Comparison of ENCODE assay signal across 8 cellular contexts in genomic region chr4:83629945-83630684, GRCh38.
A peak's percentile ranks its signal among the peaks of the same experiment; 100 is the strongest.
DNase-seq lines count a peak whose midpoint lies in the region; ATAC-seq, FAIRE-seq and TF ChIP-seq lines count a peak whose summit lies in the region.

No MANE protein-coding gene starts in this region.

- no peaks in the 10 kb centered on the region for H3K27me3 ChIP-seq in CD8-positive, alpha-beta T cell (ENCODE audit: insufficient read depth, low read length)

- no peak overlapping the region for H3K4me3 ChIP-seq in fibroblast of mammary gland (ENCODE audit: control insufficient read depth, low read depth, low read length)
- H3K4me3 ChIP-seq in CD8-positive, alpha-beta T cell (ENCODE audit: low read depth, low read length), result no peak overlapping the region

- H3K9me3 Mint-ChIP-seq in activated CD4-positive, alpha-beta memory T cell treated with anti-CD3 and anti-CD28 coated beads for 36 hours, result no peaks in the 10 kb centered on the region
- H3K9me3 Mint-ChIP-seq in CD8-positive, alpha-beta T cell, result no peaks in the 10 kb centered on the region

- H3K9me3 ChIP-seq in CD8-positive, alpha-beta T cell (ENCODE audit: low read length), result no peaks in the 10 kb centered on the region

- no peak for ATAC-seq in GM18861 (IDR thresholded peaks at IDR 0.05; ENCODE audit: unreplicated experiment)
- ATAC-seq in CD8-positive, alpha-beta T cell, result no peak

- no peaks in the 10 kb centered on the region for H3K4me1 Mint-ChIP-seq in activated CD4-positive, alpha-beta memory T cell treated with anti-CD3 and anti-CD28 coated beads for 36 hours (ENCODE audit: low read depth)
- H3K4me1 Mint-ChIP-seq in CD8-positive, alpha-beta T cell (ENCODE audit: low read depth), result no peaks in the 10 kb centered on the region

- H3K4me1 ChIP-seq in CD8-positive, alpha-beta T cell (ENCODE audit: insufficient read depth, low read length), result no peaks in the 10 kb centered on the region

- H3K27me3 Mint-ChIP-seq in activated CD4-positive, alpha-beta memory T cell treated with anti-CD3 and anti-CD28 coated beads for 36 hours, result peaks cover 4% of the 10 kb centered on the region
- peaks cover 14% of the 10 kb centered on the region for H3K27me3 Mint-ChIP-seq in CD8-positive, alpha-beta T cell (ENCODE audit: low read depth)

- no peak overlapping the region for H3K27ac ChIP-seq in CD8-positive, alpha-beta T cell (ENCODE audit: low read depth, low read length)

- intact Hi-C loops in activated CD4-positive, alpha-beta memory T cell treated with anti-CD3 and anti-CD28 coated beads for 36 hours (cut with micrococcal nuclease), result no loop called here
- intact Hi-C loops in CD8-positive, alpha-beta T cell (cut with DNase I, micrococcal nuclease), result no loop called here

- H3K36me3 Mint-ChIP-seq in activated CD4-positive, alpha-beta memory T cell treated with anti-CD3 and anti-CD28 coated beads for 36 hours, result no peaks in the 10 kb centered on the region
- H3K36me3 Mint-ChIP-seq in CD8-positive, alpha-beta T cell, result no peaks in the 10 kb centered on the region

- POLR2A ChIA-PET in activated CD4-positive, alpha-beta memory T cell treated with anti-CD3 and anti-CD28 coated beads for 36 hours (lab: Charles Lee), result no interaction called here
- POLR2A ChIA-PET in CD8-positive, alpha-beta T cell (lab: Charles Lee), result no interaction called here

- DNase-seq in GM03348 (ENCODE audit: low spot score), result peak; percentile 44
- peak; percentile 6 for DNase-seq in RCC 7860 (ENCODE audit: low spot score)
- peak; percentile 79 for DNase-seq in fibroblast of mammary gland (ENCODE audit: low read depth)
- DNase-seq in pons (ENCODE audit: low spot score), result peak; percentile 31
- no peak for DNase-seq in NCI-H82 treated with DMSO at 0.1 percent for 48 hours (lab: John Stamatoyannopoulos, UW; ENCODE audit: unreplicated experiment)
- DNase-seq in activated CD4-positive, alpha-beta memory T cell treated with anti-CD3 and anti-CD28 coated beads for 36 hours, result no peak
- DNase-seq in CD8-positive, alpha-beta T cell, result no peak

- H3K4me3 Mint-ChIP-seq in activated CD4-positive, alpha-beta memory T cell treated with anti-CD3 and anti-CD28 coated beads for 36 hours, result no peak overlapping the region
- no peak overlapping the region for H3K4me3 Mint-ChIP-seq in CD8-positive, alpha-beta T cell

- no peak for TF ChIP-seq CTCF in fibroblast of mammary gland (conservative IDR thresholded peaks at IDR 0.05; ENCODE audit: control insufficient read depth, insufficient read depth, low read depth, low read length)
- TF ChIP-seq CTCF in CD8-positive, alpha-beta T cell (IDR thresholded peaks at IDR 0.05), result no peak

- no peak overlapping the region for H3K27ac Mint-ChIP-seq in activated CD4-positive, alpha-beta memory T cell treated with anti-CD3 and anti-CD28 coated beads for 36 hours
- H3K27ac Mint-ChIP-seq in CD8-positive, alpha-beta T cell, result no peak overlapping the region

- FAIRE-seq in RCC 7860 (lab: Jason Lieb, UNC), result no peak

- H3K36me3 ChIP-seq in CD8-positive, alpha-beta T cell (ENCODE audit: insufficient read depth, low read length), result no peaks in the 10 kb centered on the region

- CTCF ChIA-PET in activated CD4-positive, alpha-beta memory T cell treated with anti-CD3 and anti-CD28 coated beads for 36 hours (lab: Charles Lee), result interaction anchor here (1.7 to 2.1 kb wide), 3 partner anchors 9 to 138 kb away, joined by 4 to 7 read pairs (median 4); no protein-coding TSS in a partner anchor
- CTCF ChIA-PET in CD8-positive, alpha-beta T cell (lab: Charles Lee), result interaction anchor here (1.3 to 2.2 kb wide), 2 partner anchors 12 to 15 kb away, joined by 3 to 6 read pairs; no protein-coding TSS in a partner anchor

Comparison
In these comparisons a context has a peak if more than half of its experiments do, and no peak if none do; other contexts are left out.
1. DNase-seq: peak in GM03348 (single experiment), RCC 7860 (single experiment), fibroblast of mammary gland (single experiment) and pons (single experiment); none in NCI-H82 treated with DMSO at 0.1 percent for 48 hours (single experiment), activated CD4-positive, alpha-beta memory T cell treated with anti-CD3 and anti-CD28 coated beads for 36 hours (single experiment) and CD8-positive, alpha-beta T cell (0 of 7).